In the genomic region with DNA sequence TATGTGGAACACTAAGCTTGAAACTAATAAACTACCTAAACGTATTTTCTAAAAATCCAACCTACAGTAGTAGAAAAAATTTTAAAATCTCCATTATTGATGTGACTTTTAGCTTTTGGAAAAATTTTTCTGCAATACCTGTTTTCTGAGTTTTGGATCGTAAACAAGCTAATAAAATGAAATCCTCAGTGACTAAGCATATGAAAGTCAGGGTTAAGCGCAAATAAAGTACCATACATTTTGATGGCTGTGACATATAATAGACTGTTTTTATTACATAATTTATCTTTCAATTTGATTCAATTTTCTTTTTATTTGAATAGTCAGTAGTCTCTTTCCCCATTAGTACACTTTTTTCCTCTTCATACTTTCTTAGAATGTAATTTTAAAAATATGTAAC, we compare ENCODE assay signal across 34 cellular contexts.
"Had no signal": no experiment of that assay in that cellular context is flagged by ENCODE, and none has a peak within 500 bp of the region (broad histone marks: within the 10 kb centered on the region; RNA-seq: fewer than 3 reads in every experiment).

No MANE protein-coding gene starts in this region.

- H3K27me3 ChIP-seq: MG63 had no signal

- H3K36me3 ChIP-seq: MG63 had no signal

- H3K4me3 ChIP-seq: MG63 had no signal

- DNase-seq: Karpas-422, Kasumi-1, MG63, MM.1S, MV-4-11, NCI-H1048, NCI-H1092, NCI-H1092 treated with DMSO at 0.1 percent for 48 hours, NCI-H1105, NCI-H1105 treated with DMSO at 0.1 percent for 48 hours, NCI-H1417, NCI-H1417 treated with DMSO at 0.1 percent for 48 hours, NCI-H1436, NCI-H1436 treated with DMSO at 0.1 percent for 48 hours, NCI-H146, NCI-H1694, NCI-H1694 treated with DMSO at 0.1 percent for 48 hours, NCI-H187, NCI-H187 treated with DMSO at 0.1 percent for 48 hours, NCI-H1930, NCI-H2029, NCI-H2029 treated with DMSO at 0.1 percent for 48 hours, NCI-H2081, NCI-H2081 treated with DMSO at 0.1 percent for 48 hours, NCI-H2107, NCI-H2171, NCI-H2171 treated with DMSO at 0.1 percent for 48 hours, NCI-H2227 treated with DMSO at 0.1 percent for 48 hours, NCI-H226, NCI-H345, NCI-H446, NCI-H446 treated with DMSO at 0.1 percent for 48 hours, NCI-H510A, NCI-H510A treated with DMSO at 0.1 percent for 48 hours had no signal
